22 cellular contexts compared by ENCODE assay signal in the genomic region with DNA sequence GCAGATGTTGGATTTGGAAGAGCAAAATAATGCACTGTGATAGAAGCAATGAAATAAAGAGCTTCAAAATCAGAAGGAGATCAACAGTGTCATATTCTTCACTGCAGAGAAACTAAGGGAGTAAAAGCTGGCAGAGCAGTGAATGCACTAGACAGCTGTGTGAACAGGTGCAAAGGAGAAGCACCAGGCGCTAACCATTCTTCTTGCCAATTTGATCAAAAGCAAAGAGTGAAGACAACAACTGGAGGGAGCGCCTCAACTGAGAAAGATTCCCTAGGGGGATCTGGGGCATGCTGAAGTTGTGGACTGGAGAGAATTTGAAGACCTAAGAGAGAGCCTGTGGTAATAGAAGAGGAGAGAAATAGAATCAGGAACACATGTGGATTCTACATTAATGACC. TPM values are rescaled to one million over a fixed set of nuclear protein-coding genes. Genes with fewer than 3 reads are reported as not detected.
"Had no signal": no experiment of that assay in that cellular context is flagged by ENCODE, and none has a peak within 500 bp of the region (broad histone marks: within the 10 kb centered on the region; RNA-seq: fewer than 3 reads in every experiment).

No MANE protein-coding gene starts in this region.

- H3K27me3 ChIP-seq: ascending aorta, colonic mucosa, neural progenitor cell had no signal

- DNase-seq: activated CD4-positive, alpha-beta T cell treated with anti-CD3 and anti-CD28 coated beads for 1 hour; activated CD8-positive, alpha-beta memory T cell treated with anti-CD3 and anti-CD28 coated beads for 24 hours; activated CD8-positive, alpha-beta memory T cell treated with anti-CD3 and anti-CD28 coated beads, Interleukin-2, amount 50 U/mL, for 48 hours; activated effector memory CD4-positive, alpha-beta T cell treated with Interleukin-2 at 50 U/mL for 16 hours; activated naive CD4-positive, alpha-beta T cell treated with anti-CD3 and anti-CD28 coated beads, Interleukin-2, amount 50 U/mL, for 16 hours; activated T-cell treated with anti-CD3 and anti-CD28 coated beads, Interleukin-2, amount 50 U/mL, for 48 hours; colonic mucosa; endodermal cell; head of caudate nucleus; naive B cell; right cardiac atrium; stimulated activated CD4-positive, alpha-beta T cell treated with anti-CD3 and anti-CD28 coated beads, Interleukin-4, amount 100 ng/mL, for 24 hours; T-helper 17 cell had no signal

- H3K36me3 Mint-ChIP-seq: mesothelial cell of epicardium; naive B cell; neural progenitor cell; stimulated activated memory B cell treated with anti-CD40 and anti-IgM and Interleukin-4, amounts not matched to agents 10 μg/mL and 1 μg/mL and 100 μg/mL, for 72 hours had no signal

- H3K4me3 Mint-ChIP-seq: central memory CD8-positive, alpha-beta T cell; endodermal cell; mesothelial cell of epicardium; naive B cell; neural progenitor cell; stimulated activated memory B cell treated with anti-CD40 and anti-IgM and Interleukin-4, amounts not matched to agents 10 μg/mL and 1 μg/mL and 100 μg/mL, for 72 hours; T-helper 17 cell had no signal

- H3K4me1 Mint-ChIP-seq: central memory CD8-positive, alpha-beta T cell; naive B cell; neural progenitor cell; stimulated activated memory B cell treated with anti-CD40 and anti-IgM and Interleukin-4, amounts not matched to agents 10 μg/mL and 1 μg/mL and 100 μg/mL, for 72 hours; T-helper 17 cell had no signal

- H3K4me3 ChIP-seq: ascending aorta, colonic mucosa, lung, neural progenitor cell, prostate gland had no signal

- H3K27ac Mint-ChIP-seq: mesothelial cell of epicardium; naive B cell; neural progenitor cell; stimulated activated memory B cell treated with anti-CD40 and anti-IgM and Interleukin-4, amounts not matched to agents 10 μg/mL and 1 μg/mL and 100 μg/mL, for 72 hours; T-helper 17 cell had no signal

- H3K36me3 ChIP-seq: ascending aorta, colonic mucosa, neural progenitor cell, prostate gland had no signal

- ATAC-seq: stimulated activated memory B cell treated with anti-CD40 and anti-IgM and Interleukin-4, amounts not matched to agents 10 μg/mL and 1 μg/mL and 100 μg/mL, for 72 hours; T-helper 17 cell had no signal

- H3K27ac ChIP-seq: ascending aorta, colonic mucosa, epithelial cell of prostate, neural progenitor cell, prostate gland, VCaP had no signal

- H3K9me3 Mint-ChIP-seq: central memory CD8-positive, alpha-beta T cell; mesothelial cell of epicardium; naive B cell; neural progenitor cell; stimulated activated memory B cell treated with anti-CD40 and anti-IgM and Interleukin-4, amounts not matched to agents 10 μg/mL and 1 μg/mL and 100 μg/mL, for 72 hours had no signal

- H3K9me3 ChIP-seq: ascending aorta, colonic mucosa, prostate gland had no signal

- H3K4me1 ChIP-seq: colonic mucosa, neural progenitor cell, prostate gland had no signal

RNA-seq across cellular contexts. Expression of a gene that starts 50.4 kb away (rescaled TPM):
- total RNA-seq: colonic mucosa, mesothelial cell of epicardium, prostate gland, T-helper 17 cell had no signal
